In genomic region chr10:78804356-78805032, GRCh38 we compare ENCODE assay signal across 11 cellular contexts.
A peak's percentile ranks its signal among the peaks of the same experiment; 100 is the strongest.
DNase-seq lines count a peak whose midpoint lies in the region; ATAC-seq and TF ChIP-seq lines count a peak whose summit lies in the region.
"Had no signal": no experiment of that assay in that cellular context is flagged by ENCODE, and none has a peak within 500 bp of the region (broad histone marks: within the 10 kb centered on the region; RNA-seq: fewer than 3 reads in every experiment).

No MANE protein-coding gene starts in this region.

- H3K4me3 ChIP-seq in Caco-2 (ENCODE audit: low read depth, low read length), result no peak overlapping the region
- no peak overlapping the region for H3K4me3 ChIP-seq in lower lobe of right lung
- peak overlapping the region in 1 of 3 donors; percentile 29 for H3K4me3 ChIP-seq in skeletal muscle tissue (ENCODE audit: low read length in 3 of 3)

- CTCF ChIA-PET in Caco-2 (lab: Charles Lee), result interaction anchor here (1.2 kb wide), 1 partner anchor 391 kb away, joined by 4 read pairs; no protein-coding TSS in a partner anchor

- no peak overlapping the region for H3K4me3 Mint-ChIP-seq in Caco-2 (ENCODE audit: unreplicated experiment)
- no peak overlapping the region for H3K4me3 Mint-ChIP-seq in chondrocyte (ENCODE audit: unreplicated experiment)
- H3K4me3 Mint-ChIP-seq in stimulated activated naive B cell treated with anti-CD40 and anti-IgM and Interleukin-4, amounts not matched to agents 10 μg/mL and 1 μg/mL and 100 μg/mL, for 72 hours, result no peak overlapping the region
- H3K4me3 Mint-ChIP-seq: activated CD8-positive, alpha-beta T cell treated with anti-CD3 and anti-CD28 coated beads for 36 hours had no signal

- H3K9me3 Mint-ChIP-seq in Caco-2 (ENCODE audit: unreplicated experiment) (no peaks in the 10 kb centered on the region), chondrocyte (ENCODE audit: low read depth) (no peaks in the 10 kb centered on the region)
- H3K9me3 Mint-ChIP-seq in stimulated activated naive B cell treated with anti-CD40 and anti-IgM and Interleukin-4, amounts not matched to agents 10 μg/mL and 1 μg/mL and 100 μg/mL, for 72 hours, result no peaks in the 10 kb centered on the region
- H3K9me3 Mint-ChIP-seq: activated CD8-positive, alpha-beta T cell treated with anti-CD3 and anti-CD28 coated beads for 36 hours had no signal

- H3K36me3 Mint-ChIP-seq in Caco-2 (ENCODE audit: insufficient read depth, unreplicated experiment) (no peaks in the 10 kb centered on the region), chondrocyte (ENCODE audit: low read depth) (no peaks in the 10 kb centered on the region)
- H3K36me3 Mint-ChIP-seq in stimulated activated naive B cell treated with anti-CD40 and anti-IgM and Interleukin-4, amounts not matched to agents 10 μg/mL and 1 μg/mL and 100 μg/mL, for 72 hours, result no peaks in the 10 kb centered on the region

- DNase-seq in Caco-2 (no peak), chondrocyte (ENCODE audit: low spot score) (no peak), lower lobe of right lung (no peak), NCI-H748 treated with DMSO at 0.1 percent for 48 hours (lab: John Stamatoyannopoulos, UW) (no peak), retina (no peak), hepatic stellate cell (ENCODE audit: low spot score) (no peak)
- DNase-seq in stimulated activated naive B cell treated with anti-CD40 and anti-IgM and Interleukin-4, amounts not matched to agents 10 μg/mL and 1 μg/mL and 100 μg/mL, for 72 hours, result no peak
- DNase-seq: activated CD8-positive, alpha-beta T cell treated with anti-CD3 and anti-CD28 coated beads for 36 hours; activated naive CD4-positive, alpha-beta T cell treated with anti-CD3 and anti-CD28 coated beads, Interleukin-2, amount 50 U/mL, for 16 hours; NCI-H2107 had no signal

- H3K27me3 Mint-ChIP-seq in Caco-2 (ENCODE audit: insufficient read depth, unreplicated experiment) (no peaks in the 10 kb centered on the region), chondrocyte (ENCODE audit: low read depth) (peaks cover 4% of the 10 kb centered on the region)
- H3K27me3 Mint-ChIP-seq in stimulated activated naive B cell treated with anti-CD40 and anti-IgM and Interleukin-4, amounts not matched to agents 10 μg/mL and 1 μg/mL and 100 μg/mL, for 72 hours, result peaks cover 16 to 22% of the 10 kb centered on the region in 2 donors

- H3K27me3 ChIP-seq in Caco-2 (replicated peaks; ENCODE audit: control insufficient read depth, insufficient read depth, low read length) (no peaks in the 10 kb centered on the region), lower lobe of right lung (ENCODE audit: low read depth) (no peaks in the 10 kb centered on the region), skeletal muscle tissue (ENCODE audit: control insufficient read depth in 3 of 3, insufficient read depth in 3 of 3, low read length in 3 of 3) (peaks cover 0 to 6% (median 0%) of the 10 kb centered on the region in 3 donors)

- peak overlapping the region; percentile 84 for H3K27ac Mint-ChIP-seq in Caco-2 (ENCODE audit: unreplicated experiment)
- H3K27ac Mint-ChIP-seq in chondrocyte (ENCODE audit: unreplicated experiment), result peak overlapping the region; percentile 85
- no peak overlapping the region for H3K27ac Mint-ChIP-seq in stimulated activated naive B cell treated with anti-CD40 and anti-IgM and Interleukin-4, amounts not matched to agents 10 μg/mL and 1 μg/mL and 100 μg/mL, for 72 hours
- H3K27ac Mint-ChIP-seq: activated CD8-positive, alpha-beta T cell treated with anti-CD3 and anti-CD28 coated beads for 36 hours had no signal

- intact Hi-C loops in Caco-2 (cut with micrococcal nuclease; ENCODE audit: unreplicated experiment) (loop anchor here (5.0 kb wide), 1 partner anchor 263 kb away; the partner anchor contains the start of gene ZMIZ1), lower lobe of right lung (cut with DNase I) (no loop called here)

- H3K9ac ChIP-seq in skeletal muscle tissue (ENCODE audit: low read depth in 1 of 3, low read length in 3 of 3), result no peak overlapping the region

- BruUV-seq in Caco-2 (replicated peaks; lab: Mats Ljungman, UMichigan), result no TSS peak

- H3K36me3 ChIP-seq in Caco-2 (ENCODE audit: control insufficient read depth, insufficient read depth, low read length) (no peaks in the 10 kb centered on the region), lower lobe of right lung (no peaks in the 10 kb centered on the region), skeletal muscle tissue (ENCODE audit: control insufficient read depth in 3 of 3, insufficient read depth in 3 of 3, low read length in 3 of 3) (no peaks in the 10 kb centered on the region)

- peak overlapping the region; percentile 73 for H3K27ac ChIP-seq in lower lobe of right lung
- H3K27ac ChIP-seq in skeletal muscle tissue (ENCODE audit: low read depth, low read length), result peak overlapping the region; percentile 41

- TF ChIP-seq CTCF in Caco-2 (IDR thresholded peaks at IDR 0.05; ENCODE audit: insufficient read depth in 1 of 2, low read depth in 1 of 2, low read length in 1 of 2, severe bottlenecking in 1 of 2, unreplicated experiment in 1 of 2) (no peak), chondrocyte (IDR thresholded peaks at IDR 0.05) (no peak), lower lobe of right lung (IDR thresholded peaks at IDR 0.05) (no peak)

- ATAC-seq in lower lobe of right lung, result peak in 1 of 2 donors; percentile 2
- ATAC-seq in stimulated activated naive B cell treated with anti-CD40 and anti-IgM and Interleukin-4, amounts not matched to agents 10 μg/mL and 1 μg/mL and 100 μg/mL, for 72 hours (replicated peaks), result no peak
- ATAC-seq: activated CD8-positive, alpha-beta T cell treated with anti-CD3 and anti-CD28 coated beads for 36 hours had no signal

- H3K4me1 ChIP-seq in Caco-2 (peaks cover 16% of the 10 kb centered on the region), lower lobe of right lung (peaks cover 42% of the 10 kb centered on the region), skeletal muscle tissue (ENCODE audit: control insufficient read depth in 3 of 3, insufficient read depth in 3 of 3, low read length in 3 of 3) (peaks cover 22 to 40% (median 31%) of the 10 kb centered on the region in 3 donors)

- H3K9me3 ChIP-seq in Caco-2 (no peaks in the 10 kb centered on the region), lower lobe of right lung (no peaks in the 10 kb centered on the region), skeletal muscle tissue (ENCODE audit: control insufficient read depth in 3 of 3, low read length in 3 of 3) (no peaks in the 10 kb centered on the region)

- peaks cover 19% of the 10 kb centered on the region for H3K4me1 Mint-ChIP-seq in Caco-2 (ENCODE audit: low read depth, unreplicated experiment)
- H3K4me1 Mint-ChIP-seq in chondrocyte (ENCODE audit: low read depth), result peaks cover 46% of the 10 kb centered on the region
- H3K4me1 Mint-ChIP-seq in stimulated activated naive B cell treated with anti-CD40 and anti-IgM and Interleukin-4, amounts not matched to agents 10 μg/mL and 1 μg/mL and 100 μg/mL, for 72 hours, result no peaks in the 10 kb centered on the region

- POLR2A ChIA-PET in Caco-2 (lab: Charles Lee), result no interaction called here
